11 cellular contexts compared by ENCODE assay signal in genomic region chr3:24485511-24485910, GRCh38. TPM values are rescaled to one million over a fixed set of nuclear protein-coding genes. Genes with fewer than 3 reads are reported as not detected.
"Had no signal": no experiment of that assay in that cellular context is flagged by ENCODE, and none has a peak within 500 bp of the region (broad histone marks: within the 10 kb centered on the region; RNA-seq: fewer than 3 reads in every experiment).

No MANE protein-coding gene starts in this region.

- DNase-seq: activated CD4-positive, alpha-beta memory T cell treated with anti-CD3 and anti-CD28 coated beads, Interleukin-2, amount 10 ng/mL, durations not matched to agents 7 days and 5 days; activated gamma-delta T cell treated with Interleukin-2 at 50 U/mL for 16 hours; activated naive CD8-positive, alpha-beta T cell treated with anti-CD3 and anti-CD28 coated beads for 36 hours; activated T-cell treated with anti-CD3 and anti-CD28 coated beads, Interleukin-2, amount 50 U/mL, for 72 hours; anterior cingulate cortex; left ventricle myocardium superior; stimulated activated CD4-positive, alpha-beta T cell treated with anti-CD3 and anti-CD28 coated beads, Interleukin-15, amount 100 ng/mL, for 24 hours; T-helper 17 cell; thyroid gland had no signal

- H3K27ac Mint-ChIP-seq: activated CD4-positive, alpha-beta memory T cell treated with anti-CD3 and anti-CD28 coated beads, Interleukin-2, amount 10 ng/mL, durations not matched to agents 7 days and 5 days; activated naive CD8-positive, alpha-beta T cell treated with anti-CD3 and anti-CD28 coated beads for 36 hours; activated T-cell treated with anti-CD3 and anti-CD28 coated beads, Interleukin-2, amount 50 U/mL, for 72 hours; T-helper 17 cell had no signal

- H3K4me1 Mint-ChIP-seq: activated CD4-positive, alpha-beta memory T cell treated with anti-CD3 and anti-CD28 coated beads, Interleukin-2, amount 10 ng/mL, durations not matched to agents 7 days and 5 days; activated naive CD8-positive, alpha-beta T cell treated with anti-CD3 and anti-CD28 coated beads for 36 hours; T-helper 17 cell had no signal

- H3K4me3 ChIP-seq: gastroesophageal sphincter, thyroid gland had no signal

- H3K36me3 Mint-ChIP-seq: activated naive CD8-positive, alpha-beta T cell treated with anti-CD3 and anti-CD28 coated beads for 36 hours had no signal

- H3K27me3 ChIP-seq: gastroesophageal sphincter, thyroid gland had no signal

- H3K9me3 Mint-ChIP-seq: activated CD4-positive, alpha-beta memory T cell treated with anti-CD3 and anti-CD28 coated beads, Interleukin-2, amount 10 ng/mL, durations not matched to agents 7 days and 5 days; activated naive CD8-positive, alpha-beta T cell treated with anti-CD3 and anti-CD28 coated beads for 36 hours had no signal

- H3K27ac ChIP-seq: gastroesophageal sphincter, thyroid gland had no signal

- H3K9me3 ChIP-seq: gastroesophageal sphincter, thyroid gland had no signal

- H3K4me3 Mint-ChIP-seq: activated CD4-positive, alpha-beta memory T cell treated with anti-CD3 and anti-CD28 coated beads, Interleukin-2, amount 10 ng/mL, durations not matched to agents 7 days and 5 days; activated naive CD8-positive, alpha-beta T cell treated with anti-CD3 and anti-CD28 coated beads for 36 hours; activated T-cell treated with anti-CD3 and anti-CD28 coated beads, Interleukin-2, amount 50 U/mL, for 72 hours; T-helper 17 cell had no signal

- H3K27me3 Mint-ChIP-seq: activated CD4-positive, alpha-beta memory T cell treated with anti-CD3 and anti-CD28 coated beads, Interleukin-2, amount 10 ng/mL, durations not matched to agents 7 days and 5 days; T-helper 17 cell had no signal

- H3K36me3 ChIP-seq: gastroesophageal sphincter, thyroid gland had no signal

- ATAC-seq: activated CD4-positive, CD25-positive, alpha-beta regulatory T cell treated with anti-CD3 and anti-CD28 coated beads, Interleukin-2, amount 50 U/mL, for 24 hours; activated T-cell treated with anti-CD3 and anti-CD28 coated beads, Interleukin-2, amount 50 U/mL, for 72 hours; gastroesophageal sphincter; left ventricle myocardium superior; T-helper 17 cell had no signal

RNA-seq across cellular contexts. Expression of gene THRB, which starts 9.1 kb away (rescaled TPM):
- total RNA-seq: activated CD4-positive, alpha-beta memory T cell treated with anti-CD3 and anti-CD28 coated beads, Interleukin-2, amount 10 ng/mL, durations not matched to agents 7 days and 5 days; activated naive CD8-positive, alpha-beta T cell treated with anti-CD3 and anti-CD28 coated beads for 36 hours; activated T-cell treated with anti-CD3 and anti-CD28 coated beads, Interleukin-2, amount 50 U/mL, for 72 hours had no signal
